8 cellular contexts compared by ENCODE assay signal in genomic region chr20:63980317-63980805, GRCh38. TPM values are rescaled to one million over a fixed set of nuclear protein-coding genes. Genes with fewer than 3 reads are reported as not detected.
DNase-seq lines count a peak whose midpoint lies in the region; ATAC-seq and TF ChIP-seq lines count a peak whose summit lies in the region.

No MANE protein-coding gene starts in this region.

- peaks cover 12% of the 10 kb centered on the region for H3K36me3 ChIP-seq in right atrium auricular region

- H3K4me3 ChIP-seq in right atrium auricular region, result peak overlapping the region; percentile 80 to 87

- peak; percentile 67 for DNase-seq in NCI-H345 (lab: John Stamatoyannopoulos, UW)
- no peak for DNase-seq in NCI-H345 treated with DMSO at 0.1 percent for 48 hours (lab: John Stamatoyannopoulos, UW; ENCODE audit: unreplicated experiment)
- peak; percentile 30 for DNase-seq in activated effector memory CD4-positive, alpha-beta T cell treated with Interleukin-2 at 50 U/mL for 16 hours
- no peak for DNase-seq in right atrium auricular region (ENCODE audit: low spot score)
- DNase-seq in stimulated activated CD4-positive, alpha-beta T cell treated with anti-CD3 and anti-CD28 coated beads, Interleukin-4, amount 100 ng/mL, for 24 hours, result peak; percentile 51
- DNase-seq in activated gamma-delta T cell (lab: John Stamatoyannopoulos, UW), result no peak
- no peak for DNase-seq in NCI-H510A treated with DMSO at 0.1 percent for 48 hours (lab: John Stamatoyannopoulos, UW)

- no peaks in the 10 kb centered on the region for H3K27me3 ChIP-seq in right atrium auricular region

- H3K9me3 ChIP-seq in right atrium auricular region, result no peaks in the 10 kb centered on the region

- ATAC-seq in HG03520 (IDR thresholded peaks at IDR 0.05; ENCODE audit: unreplicated experiment), result peak; percentile 3

- H3K4me1 ChIP-seq in right atrium auricular region, result peaks cover 0 to 45% of the 10 kb centered on the region in 2 donors

- H3K27ac ChIP-seq in right atrium auricular region, result peak overlapping the region; percentile 75 to 87

- no peak for TF ChIP-seq CTCF in right atrium auricular region (IDR thresholded peaks at IDR 0.05)

RNA-seq across cellular contexts. Expression of gene PRPF6, which starts 0.6 kb away (rescaled TPM):
- total RNA-seq in right atrium auricular region, result 10 to 100 TPM; 32.9 to 43.6 TPM

RNA-seq across cellular contexts. Expression of gene SAMD10, which starts 0.9 kb away (rescaled TPM):
- 1 to 10 TPM; 3.1 to 3.7 TPM for total RNA-seq in right atrium auricular region

RNA-seq across cellular contexts. Expression of gene ZNF512B, which starts 10.6 kb away (rescaled TPM):
- 1 to 10 TPM; 7.0 to 8.3 TPM for total RNA-seq in right atrium auricular region

RNA-seq across cellular contexts. Expression of gene UCKL1, which starts 24.1 kb away (rescaled TPM):
- total RNA-seq in right atrium auricular region, result 10 to 100 TPM; 25.9 to 27.6 TPM

RNA-seq across cellular contexts. Expression of gene C20orf204, which starts 55.6 kb away (rescaled TPM):
- total RNA-seq in right atrium auricular region, result under 1 TPM; 0.07 to 0.35 TPM

Comparison
In these comparisons a context has a peak if more than half of its experiments do, and no peak if none do; other contexts are left out.
1. DNase-seq: peak in NCI-H345 (single experiment), activated effector memory CD4-positive, alpha-beta T cell treated with Interleukin-2 at 50 U/mL for 16 hours (single experiment) and stimulated activated CD4-positive, alpha-beta T cell treated with anti-CD3 and anti-CD28 coated beads, Interleukin-4, amount 100 ng/mL, for 24 hours (single experiment); none in NCI-H345 treated with DMSO at 0.1 percent for 48 hours (single experiment), right atrium auricular region (single experiment), activated gamma-delta T cell (single experiment) and NCI-H510A treated with DMSO at 0.1 percent for 48 hours (single experiment).